In the genomic region with DNA sequence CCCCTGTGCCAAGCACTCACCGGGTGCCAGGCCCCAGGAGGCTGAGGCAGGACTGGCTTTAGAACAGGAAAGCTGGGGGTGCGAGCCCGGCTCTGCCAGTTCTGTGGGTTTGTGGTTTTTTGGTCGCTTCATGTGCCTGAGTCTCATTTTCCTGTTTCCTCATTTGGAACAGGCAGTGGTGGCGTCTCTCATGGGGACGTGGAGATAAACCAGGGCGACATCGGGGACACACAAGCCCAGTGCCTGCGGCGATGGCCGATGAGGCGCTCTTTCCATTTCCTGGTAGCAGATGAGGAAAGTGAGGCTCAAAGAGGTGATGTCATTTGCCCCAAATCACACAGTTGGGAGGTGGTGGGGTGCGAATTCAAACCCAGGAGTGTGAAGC, we compare ENCODE assay signal across 10 cellular contexts. TPM values are rescaled to one million over a fixed set of nuclear protein-coding genes. Genes with fewer than 3 reads are reported as not detected.
DNase-seq lines count a peak whose midpoint lies in the region; ATAC-seq, FAIRE-seq and TF ChIP-seq lines count a peak whose summit lies in the region.
"Had no signal": no experiment of that assay in that cellular context is flagged by ENCODE, and none has a peak within 500 bp of the region (broad histone marks: within the 10 kb centered on the region; RNA-seq: fewer than 3 reads in every experiment).

No MANE protein-coding gene starts in this region.

- TF ChIP-seq CTCF in ascending aorta (IDR thresholded peaks at IDR 0.05) (no peak), gastroesophageal sphincter (IDR thresholded peaks at IDR 0.05) (no peak)

- intact Hi-C loops in ascending aorta (cut with DNase I): no loop called here

- H3K4me1 ChIP-seq in ascending aorta (peaks cover 0 to 6% of the 10 kb centered on the region in 2 donors), gastroesophageal sphincter (peaks cover 0 to 16% (median 9%) of the 10 kb centered on the region in 3 donors)

- H3K27ac ChIP-seq in ascending aorta (no peak overlapping the region), gastroesophageal sphincter (no peak overlapping the region)
- H3K27ac ChIP-seq: gastrocnemius medialis, WERI-Rb-1 had no signal

- H3K27ac Mint-ChIP-seq in activated naive CD4-positive, alpha-beta T cell treated with anti-CD3 and anti-CD28 coated beads, Interleukin-2, amount 50 U/mL, for 72 hours: peak overlapping the region; percentile 50 to 75

- no peak for TF ChIP-seq POLR2A in gastroesophageal sphincter (IDR thresholded peaks at IDR 0.05)

- H3K4me3 ChIP-seq in ascending aorta (no peak overlapping the region), gastroesophageal sphincter (no peak overlapping the region)
- H3K4me3 ChIP-seq: gastrocnemius medialis had no signal

- FAIRE-seq in RCC 7860 (lab: Jason Lieb, UNC) (peak; percentile 55), frontal cortex (lab: Jason Lieb, UNC) (no peak)

- H3K27me3 ChIP-seq in ascending aorta (no peaks in the 10 kb centered on the region), gastroesophageal sphincter (no peaks in the 10 kb centered on the region)
- H3K27me3 ChIP-seq: gastrocnemius medialis had no signal

- H3K9me3 ChIP-seq in ascending aorta (no peaks in the 10 kb centered on the region), gastroesophageal sphincter (no peaks in the 10 kb centered on the region)
- H3K9me3 ChIP-seq: gastrocnemius medialis had no signal

- ATAC-seq in activated naive CD4-positive, alpha-beta T cell treated with anti-CD3 and anti-CD28 coated beads, Interleukin-2, amount 50 U/mL, for 72 hours: peak; percentile 85 to 93
- no peak for ATAC-seq in GM21526 (IDR thresholded peaks at IDR 0.05; ENCODE audit: low FRiP score, unreplicated experiment)
- ATAC-seq in gastroesophageal sphincter: no peak
- ATAC-seq: gastrocnemius medialis had no signal

- 40% methylated on average over 1 of the region's 13 CpGs; no CpG with 5 or more reads in 1 of the 2 donors for WGBS in gastroesophageal sphincter (ENCODE audit: low coverage in 1 of 2), 2 donors

- H3K36me3 ChIP-seq in ascending aorta (no peaks in the 10 kb centered on the region), gastroesophageal sphincter (no peaks in the 10 kb centered on the region)
- H3K36me3 ChIP-seq: gastrocnemius medialis, WERI-Rb-1 had no signal

- DNase-seq in DMS79 treated with DMSO at 0.1 percent for 48 hours (lab: John Stamatoyannopoulos, UW) (peak; percentile 59), RCC 7860 (ENCODE audit: low spot score) (peak; percentile 22), ascending aorta (ENCODE audit: low spot score in 2 of 2) (no peak), frontal cortex (ENCODE audit: low spot score in 2 of 2) (no peak)
- peak; percentile 64 to 82 for DNase-seq in activated naive CD4-positive, alpha-beta T cell treated with anti-CD3 and anti-CD28 coated beads, Interleukin-2, amount 50 U/mL, for 72 hours (ENCODE audit: low spot score in 2 of 2)
- peak; percentile 41 to 57 for DNase-seq in stimulated activated CD4-positive, alpha-beta T cell treated with anti-CD3 and anti-CD28 coated beads, Interleukin-15, amount 100 ng/mL, for 48 hours (ENCODE audit: low read depth in 2 of 2)
- DNase-seq: gastrocnemius medialis, WERI-Rb-1 had no signal

- H3K9me3 Mint-ChIP-seq in activated naive CD4-positive, alpha-beta T cell treated with anti-CD3 and anti-CD28 coated beads, Interleukin-2, amount 50 U/mL, for 72 hours: no peaks in the 10 kb centered on the region

- no peaks in the 10 kb centered on the region for H3K36me3 Mint-ChIP-seq in activated naive CD4-positive, alpha-beta T cell treated with anti-CD3 and anti-CD28 coated beads, Interleukin-2, amount 50 U/mL, for 72 hours

- no peak for TF ChIP-seq EP300 in gastroesophageal sphincter (IDR thresholded peaks at IDR 0.05)

RNA-seq across cellular contexts. Expression of gene CHKA, which starts 20.8 kb away (rescaled TPM):
- total RNA-seq in activated naive CD4-positive, alpha-beta T cell treated with anti-CD3 and anti-CD28 coated beads, Interleukin-2, amount 50 U/mL, for 72 hours: 10 to 100 TPM in 1 of 2 donors, 1 to 10 TPM in 1; 9.5 to 30.2 TPM
- total RNA-seq in ascending aorta: 10.1 TPM
- 10 to 100 TPM; 11.1 to 66.1 (median 33.9) TPM for total RNA-seq in gastroesophageal sphincter
- 26.1 TPM for total RNA-seq in frontal cortex

Comparison
In these comparisons a context has a peak if more than half of its experiments do, and no peak if none do; other contexts are left out.
1. DNase-seq: peak in DMS79 treated with DMSO at 0.1 percent for 48 hours (single experiment), RCC 7860 (single experiment), activated naive CD4-positive, alpha-beta T cell treated with anti-CD3 and anti-CD28 coated beads, Interleukin-2, amount 50 U/mL, for 72 hours (2 of 2) and stimulated activated CD4-positive, alpha-beta T cell treated with anti-CD3 and anti-CD28 coated beads, Interleukin-15, amount 100 ng/mL, for 48 hours (2 of 2); none in ascending aorta (0 of 2) and frontal cortex (0 of 2).
2. ATAC-seq: peak in activated naive CD4-positive, alpha-beta T cell treated with anti-CD3 and anti-CD28 coated beads, Interleukin-2, amount 50 U/mL, for 72 hours (2 of 2); none in GM21526 (single experiment) and gastroesophageal sphincter (single experiment).